In the genomic region with DNA sequence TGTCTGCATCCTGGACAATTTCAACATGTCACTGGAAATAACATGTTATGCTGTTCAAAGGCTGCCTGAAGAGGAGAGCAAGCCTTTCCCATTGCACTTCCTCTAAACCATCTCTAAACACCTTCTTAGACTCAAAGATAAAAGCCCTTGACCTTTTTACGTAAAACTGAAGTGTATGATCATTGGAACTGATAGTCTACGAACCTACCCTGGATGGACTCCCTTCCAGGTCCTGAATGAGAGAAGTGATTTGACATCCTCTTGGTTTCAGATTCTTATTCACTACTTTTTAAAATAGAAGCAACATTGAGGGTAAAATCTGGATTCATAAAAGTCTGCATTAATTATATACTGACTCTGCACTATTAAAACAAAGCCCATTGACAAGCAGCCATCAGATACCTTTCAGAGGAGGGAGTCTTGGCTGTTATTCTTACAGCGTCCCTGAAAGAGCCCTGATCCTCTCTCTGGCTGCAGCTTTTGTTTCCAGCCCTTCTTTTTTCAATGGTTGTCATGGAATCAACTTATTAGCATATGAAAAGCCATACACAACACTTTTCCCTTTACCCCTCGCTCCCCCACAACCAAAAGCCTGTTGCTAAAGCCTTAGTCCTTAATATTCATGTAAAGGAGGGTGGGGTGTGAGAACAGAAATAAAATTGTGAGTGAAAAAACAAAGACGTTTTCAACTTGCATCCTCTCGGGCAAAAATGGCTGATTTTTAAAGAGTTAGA, we compare ENCODE assay signal across 12 cellular contexts.
A peak's percentile ranks its signal among the peaks of the same experiment; 100 is the strongest.
DNase-seq lines count a peak whose midpoint lies in the region; TF ChIP-seq lines count a peak whose summit lies in the region.
"Had no signal": no experiment of that assay in that cellular context is flagged by ENCODE, and none has a peak within 500 bp of the region (broad histone marks: within the 10 kb centered on the region; RNA-seq: fewer than 3 reads in every experiment).

No MANE protein-coding gene starts in this region.

- no peak overlapping the region for H3K4me3 Mint-ChIP-seq in activated T-helper 2 cell treated with anti-CD3 and anti-CD28 coated beads, Interferon-gamma antibody, Interleukin-2, Interleukin-4, amounts not matched to agents 10 μg/mL and 5 μg/mL and 100 μg/mL, durations not matched to agents 14 hours and 24 hours and 36 hours (ENCODE audit: low read depth)
- H3K4me3 Mint-ChIP-seq: activated CD4-positive, alpha-beta memory T cell treated with anti-CD3 and anti-CD28 coated beads for 36 hours had no signal

- TF ChIP-seq POLR2A in ovary (IDR thresholded peaks at IDR 0.05): no peak

- no peaks in the 10 kb centered on the region for H3K9me3 Mint-ChIP-seq in activated T-helper 2 cell treated with anti-CD3 and anti-CD28 coated beads, Interferon-gamma antibody, Interleukin-2, Interleukin-4, amounts not matched to agents 10 μg/mL and 5 μg/mL and 100 μg/mL, durations not matched to agents 14 hours and 24 hours and 36 hours
- H3K9me3 Mint-ChIP-seq: activated CD4-positive, alpha-beta memory T cell treated with anti-CD3 and anti-CD28 coated beads for 36 hours had no signal

- TF ChIP-seq EP300 in ovary (IDR thresholded peaks at IDR 0.05): no peak

- no peak overlapping the region for H3K4me3 ChIP-seq in ovary

- no peaks in the 10 kb centered on the region for H3K27me3 ChIP-seq in ovary
- H3K27me3 ChIP-seq: neutrophil had no signal

- no peaks in the 10 kb centered on the region for H3K36me3 ChIP-seq in ovary
- H3K36me3 ChIP-seq: neutrophil had no signal

- H3K36me3 Mint-ChIP-seq in activated T-helper 2 cell treated with anti-CD3 and anti-CD28 coated beads, Interferon-gamma antibody, Interleukin-2, Interleukin-4, amounts not matched to agents 10 μg/mL and 5 μg/mL and 100 μg/mL, durations not matched to agents 14 hours and 24 hours and 36 hours (ENCODE audit: low read depth): no peaks in the 10 kb centered on the region
- H3K36me3 Mint-ChIP-seq: activated CD4-positive, alpha-beta memory T cell treated with anti-CD3 and anti-CD28 coated beads for 36 hours had no signal

- H3K27ac ChIP-seq in caudate nucleus (ENCODE audit: low read depth, low read length): peak overlapping the region; percentile 67
- H3K27ac ChIP-seq in ovary: no peak overlapping the region
- H3K27ac ChIP-seq: neutrophil, RWPE1 had no signal

- no peak overlapping the region for H3K27ac Mint-ChIP-seq in activated T-helper 2 cell treated with anti-CD3 and anti-CD28 coated beads, Interferon-gamma antibody, Interleukin-2, Interleukin-4, amounts not matched to agents 10 μg/mL and 5 μg/mL and 100 μg/mL, durations not matched to agents 14 hours and 24 hours and 36 hours
- H3K27ac Mint-ChIP-seq: activated CD4-positive, alpha-beta memory T cell treated with anti-CD3 and anti-CD28 coated beads for 36 hours had no signal

- H3K4me1 Mint-ChIP-seq in activated T-helper 2 cell treated with anti-CD3 and anti-CD28 coated beads, Interferon-gamma antibody, Interleukin-2, Interleukin-4, amounts not matched to agents 10 μg/mL and 5 μg/mL and 100 μg/mL, durations not matched to agents 14 hours and 24 hours and 36 hours (ENCODE audit: low read depth): no peaks in the 10 kb centered on the region

- DNase-seq in DMS 273 treated with DMSO at 0.1 percent for 48 hours (lab: John Stamatoyannopoulos, UW) (peak; percentile 2), NCI-H1436 (lab: John Stamatoyannopoulos, UW) (peak; percentile 72), caudate nucleus (lab: John Stamatoyannopoulos, UW) (peak in 8 of 61 donors; percentile 2 to 51 (median 32)), midbrain (lab: John Stamatoyannopoulos, UW) (peak; percentile 68), ovary (no peak), NOMO-1 treated with dmso at 0.1 percent for 144 hours (lab: John Stamatoyannopoulos, UW; ENCODE audit: unreplicated experiment) (no peak)
- DNase-seq in activated T-helper 2 cell treated with anti-CD3 and anti-CD28 coated beads, Interferon-gamma antibody, Interleukin-2, Interleukin-4, amounts not matched to agents 10 μg/mL and 5 μg/mL and 100 μg/mL, durations not matched to agents 14 hours and 24 hours and 36 hours (ENCODE audit: low spot score): no peak
- DNase-seq in stimulated activated naive CD4-positive, alpha-beta T cell (lab: John Stamatoyannopoulos, UW): no peak
- DNase-seq: activated CD4-positive, alpha-beta memory T cell treated with anti-CD3 and anti-CD28 coated beads for 36 hours; T1000 had no signal

- no peaks in the 10 kb centered on the region for H3K27me3 Mint-ChIP-seq in activated T-helper 2 cell treated with anti-CD3 and anti-CD28 coated beads, Interferon-gamma antibody, Interleukin-2, Interleukin-4, amounts not matched to agents 10 μg/mL and 5 μg/mL and 100 μg/mL, durations not matched to agents 14 hours and 24 hours and 36 hours (ENCODE audit: low read depth)

- no peaks in the 10 kb centered on the region for H3K9me3 ChIP-seq in ovary
- H3K9me3 ChIP-seq: neutrophil had no signal

- 53 to 64% (median 64%) methylated on average over 6 of the region's 6 CpGs for WGBS in ovary, 3 donors

- H3K4me1 ChIP-seq in ovary (ENCODE audit: insufficient read depth): peaks cover 4% of the 10 kb centered on the region

- TF ChIP-seq CTCF in ovary (IDR thresholded peaks at IDR 0.05): no peak

- intact Hi-C loops in ovary (cut with DNase I): no loop called here
- intact Hi-C loops in activated T-helper 2 cell treated with anti-CD3 and anti-CD28 coated beads, Interferon-gamma antibody, Interleukin-2, Interleukin-4, amounts not matched to agents 10 μg/mL and 5 μg/mL and 100 μg/mL, durations not matched to agents 14 hours and 24 hours and 36 hours (cut with micrococcal nuclease): no loop called here

Comparison
In these comparisons a context has a peak if more than half of its experiments do, and no peak if none do; other contexts are left out.
1. DNase-seq: peak in DMS 273 treated with DMSO at 0.1 percent for 48 hours (single experiment), NCI-H1436 (single experiment) and midbrain (single experiment); none in ovary (0 of 5), NOMO-1 treated with dmso at 0.1 percent for 144 hours (single experiment), activated T-helper 2 cell treated with anti-CD3 and anti-CD28 coated beads, Interferon-gamma antibody, Interleukin-2, Interleukin-4, amounts not matched to agents 10 μg/mL and 5 μg/mL and 100 μg/mL, durations not matched to agents 14 hours and 24 hours and 36 hours (single experiment) and stimulated activated naive CD4-positive, alpha-beta T cell (0 of 6).